Comparison of ENCODE assay signal across 9 cellular contexts in the genomic region with DNA sequence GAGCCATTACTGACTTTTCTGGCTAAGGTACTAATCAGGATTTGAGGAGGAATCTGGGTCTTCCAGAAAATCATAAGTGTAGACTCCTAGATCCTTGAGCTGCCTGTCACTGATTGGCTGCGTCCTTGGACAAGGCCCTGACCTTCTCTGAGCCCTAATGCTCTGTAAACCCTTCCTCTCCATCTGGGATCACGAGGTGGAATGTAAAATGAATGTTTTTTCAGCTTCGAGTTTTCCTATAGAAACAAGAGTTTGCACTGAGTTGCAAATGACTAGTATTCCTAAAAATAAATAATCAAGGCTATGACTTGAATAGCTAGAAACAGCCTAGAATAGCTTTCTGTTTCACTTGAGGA. TPM values are rescaled to one million over a fixed set of nuclear protein-coding genes. Genes with fewer than 3 reads are reported as not detected.
DNase-seq lines count a peak whose midpoint lies in the region; ATAC-seq and TF ChIP-seq lines count a peak whose summit lies in the region.
"Had no signal": no experiment of that assay in that cellular context is flagged by ENCODE, and none has a peak within 500 bp of the region (broad histone marks: within the 10 kb centered on the region; RNA-seq: fewer than 3 reads in every experiment).

No MANE protein-coding gene starts in this region.

- H3K9me3 ChIP-seq in DND-41 (ENCODE audit: insufficient read depth, low read length, severe bottlenecking) (no peaks in the 10 kb centered on the region), endodermal cell (ENCODE audit: control insufficient read depth, low read length) (no peaks in the 10 kb centered on the region)

- H3K4me1 Mint-ChIP-seq in endodermal cell = peaks cover 15% of the 10 kb centered on the region
- peaks cover 31% of the 10 kb centered on the region for H3K4me1 Mint-ChIP-seq in progenitor cell of endocrine pancreas (ENCODE audit: low read depth)

- H3K4me3 ChIP-seq in DND-41 (ENCODE audit: low read depth in 1 of 2, low read length in 2 of 2) = peak overlapping the region; percentile 37 to 74; a peak in 3 of 4 replicates
- peak overlapping the region; percentile 87 for H3K4me3 ChIP-seq in endodermal cell (ENCODE audit: low read length)

- TF ChIP-seq CTCF in DND-41 (IDR thresholded peaks at IDR 0.05; ENCODE audit: borderline replicate concordance, extremely low read depth, low read length, poor library complexity, severe bottlenecking) (no peak), endodermal cell (conservative IDR thresholded peaks at IDR 0.05) (no peak), progenitor cell of endocrine pancreas (IDR thresholded peaks at IDR 0.05; ENCODE audit: unreplicated experiment) (no peak)

- H4K20me1 ChIP-seq in DND-41 (ENCODE audit: insufficient read depth, low read length) = no peaks in the 10 kb centered on the region

- peak overlapping the region; percentile 91 for H3K4me2 ChIP-seq in DND-41 (ENCODE audit: insufficient read depth, low read length)

- ATAC-seq in DND-41 (ENCODE audit: insufficient read depth, low read depth) (no peak), HG03108 (IDR thresholded peaks at IDR 0.05; ENCODE audit: unreplicated experiment) (no peak)

- peak overlapping the region; percentile 92 for H2AFZ ChIP-seq in DND-41 (ENCODE audit: low read depth, low read length)

- H3K27ac ChIP-seq in DND-41 (ENCODE audit: low read length) (no peak overlapping the region), endodermal cell (ENCODE audit: low read depth, low read length) (no peak overlapping the region)

- WGBS in endodermal cell (ENCODE audit: insufficient coverage in 1 of 2, insufficient read length in 1 of 2), 2 experiments = 79% methylated on average over 3 of the region's 3 CpGs; no CpG with 5 or more reads in 1 of the 2 experiments

- no peaks in the 10 kb centered on the region for H3K36me3 ChIP-seq in DND-41 (ENCODE audit: insufficient read depth, low read length)
- no peaks in the 10 kb centered on the region for H3K36me3 ChIP-seq in endodermal cell (ENCODE audit: control insufficient read depth, insufficient read depth, low read length)

- DNase-seq in DND-41 (no peak), OCI-M1 (lab: John Stamatoyannopoulos, UW) (peak; percentile 47), endodermal cell (peak; percentile 39), progenitor cell of endocrine pancreas (ENCODE audit: low spot score, unreplicated experiment) (no peak), ureter (ENCODE audit: low spot score) (no peak), NCI-H187 treated with DMSO at 0.1 percent for 48 hours (lab: John Stamatoyannopoulos, UW) (no peak)
- no peak for DNase-seq in stimulated activated CD4-positive, alpha-beta T cell treated with anti-CD3 and anti-CD28 coated beads, Interleukin-15, amount 100 ng/mL, for 24 hours

- peak overlapping the region; percentile 70 for H3K4me3 Mint-ChIP-seq in endodermal cell
- H3K4me3 Mint-ChIP-seq in progenitor cell of endocrine pancreas (ENCODE audit: low read depth) = peak overlapping the region; percentile 86

- H3K36me3 Mint-ChIP-seq in endodermal cell (ENCODE audit: low read depth) (no peaks in the 10 kb centered on the region), progenitor cell of endocrine pancreas (ENCODE audit: insufficient read depth) (peaks cover 1% of the 10 kb centered on the region)

- no peak overlapping the region for H3K27ac Mint-ChIP-seq in endodermal cell
- peak overlapping the region; percentile 21 for H3K27ac Mint-ChIP-seq in progenitor cell of endocrine pancreas

- H3K9ac ChIP-seq in DND-41 (ENCODE audit: low read depth, low read length) = peak overlapping the region; percentile 64
- no peak overlapping the region for H3K9ac ChIP-seq in endodermal cell (ENCODE audit: extremely low read depth, low read length, poor library complexity, severe bottlenecking)

- no peaks in the 10 kb centered on the region for H3K79me2 ChIP-seq in DND-41 (ENCODE audit: insufficient read depth, low read length)

- H3K27me3 ChIP-seq in DND-41 (ENCODE audit: insufficient read depth, low read length, poor library complexity) = no peaks in the 10 kb centered on the region
- H3K27me3 ChIP-seq in endodermal cell (ENCODE audit: control insufficient read depth, insufficient read depth, low read length, poor library complexity, severe bottlenecking) = no peaks in the 10 kb centered on the region

- H3K9me3 Mint-ChIP-seq in endodermal cell = no peaks in the 10 kb centered on the region
- H3K9me3 Mint-ChIP-seq in progenitor cell of endocrine pancreas (ENCODE audit: low read depth) = no peaks in the 10 kb centered on the region

- H3K27me3 Mint-ChIP-seq in endodermal cell (ENCODE audit: insufficient read depth) (no peaks in the 10 kb centered on the region), progenitor cell of endocrine pancreas (no peaks in the 10 kb centered on the region)

- H3K4me1 ChIP-seq in DND-41 (ENCODE audit: insufficient read depth, low read length) = peaks cover 35% of the 10 kb centered on the region
- H3K4me1 ChIP-seq in endodermal cell (ENCODE audit: control insufficient read depth, insufficient read depth, low read length) = peaks cover 7% of the 10 kb centered on the region

RNA-seq across cellular contexts. Expression of gene DIXDC1, which starts 1.1 kb away (rescaled TPM):
- total RNA-seq in endodermal cell (10 to 100 TPM; 12.0 to 14.5 TPM), progenitor cell of endocrine pancreas (23.5 and 25.0 TPM in 2 replicates), ureter (24.7 TPM)
- polyA plus RNA-seq in endodermal cell (2013, experiment 1 of 2) = 19.3 TPM
- 18.9 TPM for polyA plus RNA-seq in endodermal cell (2013, experiment 2 of 2)

RNA-seq across cellular contexts. Expression of gene C11orf52, which starts 17.3 kb away (rescaled TPM):
- total RNA-seq in endodermal cell (1 to 10 TPM; 2.6 to 3.8 TPM), progenitor cell of endocrine pancreas (16.2 and 19.4 TPM in 2 replicates), ureter (8.5 TPM)
- 0.28 TPM for polyA plus RNA-seq in endodermal cell (2013, experiment 1 of 2)
- 0.66 TPM for polyA plus RNA-seq in endodermal cell (2013, experiment 2 of 2)

RNA-seq across cellular contexts. Expression of gene HSPB2, which starts 23.5 kb away (rescaled TPM):
- total RNA-seq in endodermal cell = under 1 TPM; 0.20 to 0.33 TPM
- 0.57 TPM for polyA plus RNA-seq in endodermal cell (2013, experiment 1 of 2)
- polyA plus RNA-seq in endodermal cell (2013, experiment 2 of 2) = not detected
- not detected in 2 replicates for total RNA-seq in progenitor cell of endocrine pancreas
- total RNA-seq in ureter = 0.83 TPM
- total RNA-seq: NCI-H460 had no signal

RNA-seq across cellular contexts. Expression of gene CRYAB, which starts 24.5 kb away (rescaled TPM):
- total RNA-seq in endodermal cell (1 to 10 TPM in 1 of 2 donors, under 1 TPM in 1; 0.84 to 4.4 TPM), progenitor cell of endocrine pancreas (1.2 TPM in 1 of 2 replicates, not detected in the other), ureter (106 TPM)
- polyA plus RNA-seq in endodermal cell (2013, experiment 1 of 2) = 1.4 TPM
- polyA plus RNA-seq in endodermal cell (2013, experiment 2 of 2) = 1.3 TPM

RNA-seq across cellular contexts. Expression of gene CFAP68, which starts 56.7 kb away (rescaled TPM):
- total RNA-seq in endodermal cell (10 to 100 TPM; 11.6 to 12.7 TPM), progenitor cell of endocrine pancreas (25.7 and 28.4 TPM in 2 replicates), ureter (50.9 TPM)
- 38.3 TPM for polyA plus RNA-seq in endodermal cell (2013, experiment 1 of 2)
- 30.1 TPM for polyA plus RNA-seq in endodermal cell (2013, experiment 2 of 2)

Comparison
In these comparisons a context has a peak if more than half of its experiments do, and no peak if none do; other contexts are left out.
1. DNase-seq: peak in OCI-M1 (single experiment) and endodermal cell (single experiment); none in DND-41 (single experiment), progenitor cell of endocrine pancreas (single experiment), ureter (single experiment), NCI-H187 treated with DMSO at 0.1 percent for 48 hours (single experiment) and stimulated activated CD4-positive, alpha-beta T cell treated with anti-CD3 and anti-CD28 coated beads, Interleukin-15, amount 100 ng/mL, for 24 hours (single experiment).